Comparison of ENCODE assay signal across 20 cellular contexts in genomic region chr21:31111093-31111492, GRCh38.
"Had no signal": no experiment of that assay in that cellular context is flagged by ENCODE, and none has a peak within 500 bp of the region (broad histone marks: within the 10 kb centered on the region; RNA-seq: fewer than 3 reads in every experiment).

No MANE protein-coding gene starts in this region.

- H3K9me3 ChIP-seq: breast epithelium, lower lobe of right lung, testis had no signal

- H3K27ac Mint-ChIP-seq: activated CD4-positive, alpha-beta memory T cell treated with anti-CD3 and anti-CD28 coated beads for 36 hours; activated CD8-positive, alpha-beta memory T cell treated with anti-CD3 and anti-CD28 coated beads, Interleukin-2, amount 10 ng/mL, durations not matched to agents 7 days and 5 days; activated naive CD8-positive, alpha-beta T cell treated with anti-CD3 and anti-CD28 coated beads for 36 hours; activated T-helper 17 cell treated with anti-CD3 and anti-CD28 coated beads, Interleukin-2, amount 50 U/mL, for 72 hours; endodermal cell; nephron; stimulated activated naive CD8-positive, alpha-beta T cell treated with anti-CD3 and anti-CD28 coated beads, Interleukin-15, amount 100 ng/mL, for 72 hours; type B pancreatic cell; WTC11 had no signal

- H3K36me3 Mint-ChIP-seq: activated CD8-positive, alpha-beta memory T cell treated with anti-CD3 and anti-CD28 coated beads, Interleukin-2, amount 10 ng/mL, durations not matched to agents 7 days and 5 days; activated naive CD8-positive, alpha-beta T cell treated with anti-CD3 and anti-CD28 coated beads for 36 hours; type B pancreatic cell had no signal

- DNase-seq: activated CD4-positive, alpha-beta memory T cell treated with anti-CD3 and anti-CD28 coated beads for 36 hours; activated CD4-positive, alpha-beta T cell treated with anti-CD3 and anti-CD28 coated beads for 4 hours; activated CD8-positive, alpha-beta memory T cell treated with anti-CD3 and anti-CD28 coated beads, Interleukin-2, amount 10 ng/mL, durations not matched to agents 7 days and 5 days; activated naive CD4-positive, alpha-beta T cell; activated naive CD8-positive, alpha-beta T cell treated with anti-CD3 and anti-CD28 coated beads for 36 hours; endodermal cell; foreskin keratinocyte; islet precursor cell; left colon; lower lobe of right lung; stimulated activated CD4-positive, alpha-beta T cell treated with anti-CD3 and anti-CD28 coated beads, Interleukin-15, amount 100 ng/mL, for 24 hours; stimulated activated CD4-positive, alpha-beta T cell treated with anti-CD3 and anti-CD28 coated beads, Interleukin-2, amount 100 ng/mL, for 48 hours; stimulated activated naive CD8-positive, alpha-beta T cell treated with anti-CD3 and anti-CD28 coated beads, Interleukin-15, amount 100 ng/mL, for 72 hours; testis had no signal

- H3K4me3 ChIP-seq: breast epithelium, lower lobe of right lung, testis had no signal

- H3K27me3 Mint-ChIP-seq: activated CD4-positive, alpha-beta memory T cell treated with anti-CD3 and anti-CD28 coated beads for 36 hours; activated naive CD8-positive, alpha-beta T cell treated with anti-CD3 and anti-CD28 coated beads for 36 hours; activated T-helper 17 cell treated with anti-CD3 and anti-CD28 coated beads, Interleukin-2, amount 50 U/mL, for 72 hours; stimulated activated naive CD8-positive, alpha-beta T cell treated with anti-CD3 and anti-CD28 coated beads, Interleukin-15, amount 100 ng/mL, for 72 hours; type B pancreatic cell had no signal

- H3K36me3 ChIP-seq: breast epithelium, lower lobe of right lung had no signal

- H3K4me1 ChIP-seq: breast epithelium, foreskin keratinocyte had no signal

- H3K9me3 Mint-ChIP-seq: activated CD4-positive, alpha-beta memory T cell treated with anti-CD3 and anti-CD28 coated beads for 36 hours; activated naive CD8-positive, alpha-beta T cell treated with anti-CD3 and anti-CD28 coated beads for 36 hours; activated T-helper 17 cell treated with anti-CD3 and anti-CD28 coated beads, Interleukin-2, amount 50 U/mL, for 72 hours; stimulated activated naive CD8-positive, alpha-beta T cell treated with anti-CD3 and anti-CD28 coated beads, Interleukin-15, amount 100 ng/mL, for 72 hours had no signal

- H3K27me3 ChIP-seq: breast epithelium, foreskin keratinocyte, testis had no signal

- H3K27ac ChIP-seq: breast epithelium, epithelial cell of prostate, foreskin keratinocyte, lower lobe of right lung, testis had no signal

- ATAC-seq: activated CD8-positive, alpha-beta memory T cell treated with anti-CD3 and anti-CD28 coated beads, Interleukin-2, amount 10 ng/mL, durations not matched to agents 7 days and 5 days; activated T-helper 17 cell treated with anti-CD3 and anti-CD28 coated beads, Interleukin-2, amount 50 U/mL, for 72 hours; foreskin keratinocyte; left colon; lower lobe of right lung; stimulated activated naive CD8-positive, alpha-beta T cell treated with anti-CD3 and anti-CD28 coated beads, Interleukin-15, amount 100 ng/mL, for 72 hours; WTC11 had no signal

- H3K4me3 Mint-ChIP-seq: activated CD4-positive, alpha-beta memory T cell treated with anti-CD3 and anti-CD28 coated beads for 36 hours; activated CD8-positive, alpha-beta memory T cell treated with anti-CD3 and anti-CD28 coated beads, Interleukin-2, amount 10 ng/mL, durations not matched to agents 7 days and 5 days; activated naive CD8-positive, alpha-beta T cell treated with anti-CD3 and anti-CD28 coated beads for 36 hours; activated T-helper 17 cell treated with anti-CD3 and anti-CD28 coated beads, Interleukin-2, amount 50 U/mL, for 72 hours; endodermal cell; nephron; stimulated activated naive CD8-positive, alpha-beta T cell treated with anti-CD3 and anti-CD28 coated beads, Interleukin-15, amount 100 ng/mL, for 72 hours; type B pancreatic cell; WTC11 had no signal

- H3K4me1 Mint-ChIP-seq: nephron had no signal
